ENCODE assay signal across 1 cellular context in the genomic region with DNA sequence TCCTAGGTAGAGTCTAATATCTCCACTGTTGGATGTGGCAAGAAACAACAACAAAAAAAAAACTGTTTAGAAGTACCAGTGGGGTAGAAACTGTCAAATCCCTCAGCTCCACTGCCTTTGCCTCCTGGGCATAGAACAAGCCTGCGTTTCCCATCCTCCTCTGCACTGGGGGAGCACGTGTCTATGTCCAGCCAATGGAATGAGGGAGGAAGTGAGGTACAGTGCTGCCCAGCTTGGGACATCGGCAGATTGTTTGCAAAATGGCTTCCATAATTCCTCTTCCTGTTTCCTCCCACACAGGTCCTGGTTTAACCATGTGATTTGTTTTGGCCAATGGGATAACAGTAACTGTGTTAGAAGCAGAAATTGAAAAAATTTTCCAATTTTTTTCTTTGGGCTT.
TF ChIP-seq lines count a peak whose summit lies in the region.

No MANE protein-coding gene starts in this region.

TF ChIP-seq in K562, 482 proteins besides CTCF, POLR2A, EP300 and RAD21 (continued from another document):
- TF ChIP-seq, protein P1, sequence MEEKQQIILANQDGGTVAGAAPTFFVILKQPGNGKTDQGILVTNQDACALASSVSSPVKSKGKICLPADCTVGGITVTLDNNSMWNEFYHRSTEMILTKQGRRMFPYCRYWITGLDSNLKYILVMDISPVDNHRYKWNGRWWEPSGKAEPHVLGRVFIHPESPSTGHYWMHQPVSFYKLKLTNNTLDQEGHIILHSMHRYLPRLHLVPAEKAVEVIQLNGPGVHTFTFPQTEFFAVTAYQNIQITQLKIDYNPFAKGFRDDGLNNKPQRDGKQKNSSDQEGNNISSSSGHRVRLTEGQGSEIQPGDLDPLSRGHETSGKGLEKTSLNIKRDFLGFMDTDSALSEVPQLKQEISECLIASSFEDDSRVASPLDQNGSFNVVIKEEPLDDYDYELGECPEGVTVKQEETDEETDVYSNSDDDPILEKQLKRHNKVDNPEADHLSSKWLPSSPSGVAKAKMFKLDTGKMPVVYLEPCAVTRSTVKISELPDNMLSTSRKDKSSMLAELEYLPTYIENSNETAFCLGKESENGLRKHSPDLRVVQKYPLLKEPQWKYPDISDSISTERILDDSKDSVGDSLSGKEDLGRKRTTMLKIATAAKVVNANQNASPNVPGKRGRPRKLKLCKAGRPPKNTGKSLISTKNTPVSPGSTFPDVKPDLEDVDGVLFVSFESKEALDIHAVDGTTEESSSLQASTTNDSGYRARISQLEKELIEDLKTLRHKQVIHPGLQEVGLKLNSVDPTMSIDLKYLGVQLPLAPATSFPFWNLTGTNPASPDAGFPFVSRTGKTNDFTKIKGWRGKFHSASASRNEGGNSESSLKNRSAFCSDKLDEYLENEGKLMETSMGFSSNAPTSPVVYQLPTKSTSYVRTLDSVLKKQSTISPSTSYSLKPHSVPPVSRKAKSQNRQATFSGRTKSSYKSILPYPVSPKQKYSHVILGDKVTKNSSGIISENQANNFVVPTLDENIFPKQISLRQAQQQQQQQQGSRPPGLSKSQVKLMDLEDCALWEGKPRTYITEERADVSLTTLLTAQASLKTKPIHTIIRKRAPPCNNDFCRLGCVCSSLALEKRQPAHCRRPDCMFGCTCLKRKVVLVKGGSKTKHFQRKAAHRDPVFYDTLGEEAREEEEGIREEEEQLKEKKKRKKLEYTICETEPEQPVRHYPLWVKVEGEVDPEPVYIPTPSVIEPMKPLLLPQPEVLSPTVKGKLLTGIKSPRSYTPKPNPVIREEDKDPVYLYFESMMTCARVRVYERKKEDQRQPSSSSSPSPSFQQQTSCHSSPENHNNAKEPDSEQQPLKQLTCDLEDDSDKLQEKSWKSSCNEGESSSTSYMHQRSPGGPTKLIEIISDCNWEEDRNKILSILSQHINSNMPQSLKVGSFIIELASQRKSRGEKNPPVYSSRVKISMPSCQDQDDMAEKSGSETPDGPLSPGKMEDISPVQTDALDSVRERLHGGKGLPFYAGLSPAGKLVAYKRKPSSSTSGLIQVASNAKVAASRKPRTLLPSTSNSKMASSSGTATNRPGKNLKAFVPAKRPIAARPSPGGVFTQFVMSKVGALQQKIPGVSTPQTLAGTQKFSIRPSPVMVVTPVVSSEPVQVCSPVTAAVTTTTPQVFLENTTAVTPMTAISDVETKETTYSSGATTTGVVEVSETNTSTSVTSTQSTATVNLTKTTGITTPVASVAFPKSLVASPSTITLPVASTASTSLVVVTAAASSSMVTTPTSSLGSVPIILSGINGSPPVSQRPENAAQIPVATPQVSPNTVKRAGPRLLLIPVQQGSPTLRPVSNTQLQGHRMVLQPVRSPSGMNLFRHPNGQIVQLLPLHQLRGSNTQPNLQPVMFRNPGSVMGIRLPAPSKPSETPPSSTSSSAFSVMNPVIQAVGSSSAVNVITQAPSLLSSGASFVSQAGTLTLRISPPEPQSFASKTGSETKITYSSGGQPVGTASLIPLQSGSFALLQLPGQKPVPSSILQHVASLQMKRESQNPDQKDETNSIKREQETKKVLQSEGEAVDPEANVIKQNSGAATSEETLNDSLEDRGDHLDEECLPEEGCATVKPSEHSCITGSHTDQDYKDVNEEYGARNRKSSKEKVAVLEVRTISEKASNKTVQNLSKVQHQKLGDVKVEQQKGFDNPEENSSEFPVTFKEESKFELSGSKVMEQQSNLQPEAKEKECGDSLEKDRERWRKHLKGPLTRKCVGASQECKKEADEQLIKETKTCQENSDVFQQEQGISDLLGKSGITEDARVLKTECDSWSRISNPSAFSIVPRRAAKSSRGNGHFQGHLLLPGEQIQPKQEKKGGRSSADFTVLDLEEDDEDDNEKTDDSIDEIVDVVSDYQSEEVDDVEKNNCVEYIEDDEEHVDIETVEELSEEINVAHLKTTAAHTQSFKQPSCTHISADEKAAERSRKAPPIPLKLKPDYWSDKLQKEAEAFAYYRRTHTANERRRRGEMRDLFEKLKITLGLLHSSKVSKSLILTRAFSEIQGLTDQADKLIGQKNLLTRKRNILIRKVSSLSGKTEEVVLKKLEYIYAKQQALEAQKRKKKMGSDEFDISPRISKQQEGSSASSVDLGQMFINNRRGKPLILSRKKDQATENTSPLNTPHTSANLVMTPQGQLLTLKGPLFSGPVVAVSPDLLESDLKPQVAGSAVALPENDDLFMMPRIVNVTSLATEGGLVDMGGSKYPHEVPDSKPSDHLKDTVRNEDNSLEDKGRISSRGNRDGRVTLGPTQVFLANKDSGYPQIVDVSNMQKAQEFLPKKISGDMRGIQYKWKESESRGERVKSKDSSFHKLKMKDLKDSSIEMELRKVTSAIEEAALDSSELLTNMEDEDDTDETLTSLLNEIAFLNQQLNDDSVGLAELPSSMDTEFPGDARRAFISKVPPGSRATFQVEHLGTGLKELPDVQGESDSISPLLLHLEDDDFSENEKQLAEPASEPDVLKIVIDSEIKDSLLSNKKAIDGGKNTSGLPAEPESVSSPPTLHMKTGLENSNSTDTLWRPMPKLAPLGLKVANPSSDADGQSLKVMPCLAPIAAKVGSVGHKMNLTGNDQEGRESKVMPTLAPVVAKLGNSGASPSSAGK (IDR thresholded peaks at IDR 0.05): 0 out of 2 replicates have a peak, but pooled peaks have one; percentile 21
- no peak for TF ChIP-seq KDM2B (CRISPR knock-in tag; IDR thresholded peaks at IDR 0.05)
- TF ChIP-seq CHD1 (IDR thresholded peaks at IDR 0.05; ENCODE audit: low read length): no peak
- TF ChIP-seq, protein P2, sequence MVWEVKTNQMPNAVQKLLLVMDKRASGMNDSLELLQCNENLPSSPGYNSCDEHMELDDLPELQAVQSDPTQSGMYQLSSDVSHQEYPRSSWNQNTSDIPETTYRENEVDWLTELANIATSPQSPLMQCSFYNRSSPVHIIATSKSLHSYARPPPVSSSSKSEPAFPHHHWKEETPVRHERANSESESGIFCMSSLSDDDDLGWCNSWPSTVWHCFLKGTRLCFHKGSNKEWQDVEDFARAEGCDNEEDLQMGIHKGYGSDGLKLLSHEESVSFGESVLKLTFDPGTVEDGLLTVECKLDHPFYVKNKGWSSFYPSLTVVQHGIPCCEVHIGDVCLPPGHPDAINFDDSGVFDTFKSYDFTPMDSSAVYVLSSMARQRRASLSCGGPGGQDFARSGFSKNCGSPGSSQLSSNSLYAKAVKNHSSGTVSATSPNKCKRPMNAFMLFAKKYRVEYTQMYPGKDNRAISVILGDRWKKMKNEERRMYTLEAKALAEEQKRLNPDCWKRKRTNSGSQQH (CRISPR knock-in tag; IDR thresholded peaks at IDR 0.05): no peak
- no peak for TF ChIP-seq ZNF830 (CRISPR knock-in tag; IDR thresholded peaks at IDR 0.05)
- TF ChIP-seq ZNF184 (CRISPR knock-in tag; IDR thresholded peaks at IDR 0.05): no peak
- TF ChIP-seq CCNT2 (IDR thresholded peaks at IDR 0.05; ENCODE audit: borderline replicate concordance, extremely low read depth, insufficient read length, low read depth, low read length): no peak
- TF ChIP-seq ZKSCAN8 (CRISPR knock-in tag; IDR thresholded peaks at IDR 0.05): no peak
- no peak for TF ChIP-seq TCF3 (CRISPR knock-in tag; IDR thresholded peaks at IDR 0.05)
- TF ChIP-seq NR3C1 (CRISPR knock-in tag; IDR thresholded peaks at IDR 0.05): no peak
- no peak for TF ChIP-seq EWSR1 (IDR thresholded peaks at IDR 0.05; ENCODE audit: borderline replicate concordance, low read depth, partially characterized antibody)
